In genomic region chr1:84620720-84621313, GRCh38 we compare ENCODE assay signal across 8 cellular contexts. TPM values are rescaled to one million over a fixed set of nuclear protein-coding genes. Genes with fewer than 3 reads are reported as not detected.
DNase-seq lines count a peak whose midpoint lies in the region; ATAC-seq, FAIRE-seq and TF ChIP-seq lines count a peak whose summit lies in the region.

No MANE protein-coding gene starts in this region.

- TF ChIP-seq POLR2A in H54 (IDR thresholded peaks at IDR 0.05; ENCODE audit: low read depth, low read length) (peak; percentile 23; the same call in 1 of the 2 replicates), suprapubic skin (IDR thresholded peaks at IDR 0.05) (no peak)

- peak; percentile 85 for ATAC-seq in RWPE2 (ENCODE audit: low read depth)

- no peak for TF ChIP-seq EP300 in suprapubic skin (IDR thresholded peaks at IDR 0.05)

- WGBS in suprapubic skin: 3% methylated on average over 18 of the region's 46 CpGs

- H3K27me3 ChIP-seq in RWPE2 (ENCODE audit: insufficient read depth, poor library complexity, severe bottlenecking): no peaks in the 10 kb centered on the region
- H3K27me3 ChIP-seq in suprapubic skin: no peaks in the 10 kb centered on the region

- TF ChIP-seq CTCF in LNCAP (IDR thresholded peaks at IDR 0.05) (peak; percentile 99), RWPE2 (IDR thresholded peaks at IDR 0.05; ENCODE audit: poor library complexity, severe bottlenecking) (peak; percentile 99), suprapubic skin (IDR thresholded peaks at IDR 0.05) (peak; percentile 54 to 99)

- DNase-seq in EL (peak; percentile 81), H54 (ENCODE audit: insufficient read length, low spot score) (peak; percentile 75), RWPE2 (ENCODE audit: low spot score) (peak; percentile 56), activated gamma-delta T cell treated with Interleukin-2 at 50 U/mL for 16 hours (peak; percentile 75), germinal center (ENCODE audit: low spot score) (peak; percentile 86), occipital lobe (lab: John Stamatoyannopoulos, UW) (peak; percentile 69), suprapubic skin (ENCODE audit: low spot score in 2 of 2) (peak; percentile 80 to 86)

- no peaks in the 10 kb centered on the region for H3K36me3 ChIP-seq in RWPE2 (ENCODE audit: low read depth)
- no peaks in the 10 kb centered on the region for H3K36me3 ChIP-seq in suprapubic skin

- FAIRE-seq in H54 (lab: Jason Lieb, UNC): no peak

- H3K27ac ChIP-seq in RWPE2 (ENCODE audit: poor library complexity, severe bottlenecking): peak overlapping the region; percentile 74
- peak overlapping the region; percentile 29 for H3K27ac ChIP-seq in suprapubic skin

- H3K9me3 ChIP-seq in RWPE2 (ENCODE audit: severe bottlenecking) (no peaks in the 10 kb centered on the region), suprapubic skin (no peaks in the 10 kb centered on the region)

- H3K4me1 ChIP-seq in RWPE2 (ENCODE audit: insufficient read depth, poor library complexity, severe bottlenecking) (peaks cover 12% of the 10 kb centered on the region), suprapubic skin (peaks cover 21% of the 10 kb centered on the region)

- H3K4me3 ChIP-seq in RWPE2 (ENCODE audit: severe bottlenecking): peak overlapping the region; percentile 57
- peak overlapping the region; percentile 66 for H3K4me3 ChIP-seq in suprapubic skin

RNA-seq across cellular contexts. Expression of gene CTBS, which starts 46.6 kb away (rescaled TPM):
- total RNA-seq in occipital lobe: 3.3 TPM
- total RNA-seq in suprapubic skin: 10 to 100 TPM; 13.4 to 17.9 (median 15.3) TPM

Comparison
In these comparisons a context has a peak if more than half of its experiments do, and no peak if none do; other contexts are left out.
1. Peak in every context shown above with its lines: DNase-seq, ATAC-seq, H3K4me3 ChIP-seq and H3K27ac ChIP-seq.